ENCODE assay signal across 8 cellular contexts in genomic region chr20:62182469-62183425, GRCh38. TPM values are rescaled to one million over a fixed set of nuclear protein-coding genes. Genes with fewer than 3 reads are reported as not detected.
DNase-seq lines count a peak whose midpoint lies in the region; ATAC-seq and TF ChIP-seq lines count a peak whose summit lies in the region.

Gene MTG2 (plus strand): TSS chr20:62183028. CDS start chr20:62193421, 10,393 bp downstream.

- peaks cover 6 to 48% of the 10 kb centered on the region in 2 donors for H3K4me1 ChIP-seq in left lung

- H3K27ac ChIP-seq in C4-2B (peak within 1 kb of the TSS; percentile 85), left lung (peak within 1 kb of the TSS; percentile 80 to 94)

- H3K4me3 ChIP-seq in left lung = peak within 1 kb of the TSS; percentile 77 to 90

- peak; percentile 60 for DNase-seq in NCI-H748 treated with DMSO at 0.1 percent for 48 hours (lab: John Stamatoyannopoulos, UW)
- DNase-seq in activated CD4-positive, alpha-beta T cell treated with anti-CD3 and anti-CD28 coated beads, Interleukin-2, amount 50 U/mL, for 24 hours (ENCODE audit: low read depth in 1 of 2, low spot score in 1 of 2) = peak; percentile 79 to 95
- DNase-seq in dedifferentiated amniotic fluid mesenchymal stem cell (ENCODE audit: extremely low spot score) = peak; percentile 95
- DNase-seq in left lung = peak; percentile 96 to 98
- peak; percentile 93 for DNase-seq in stimulated activated CD4-positive, alpha-beta T cell treated with anti-CD3 and anti-CD28 coated beads, Interleukin-2, amount 100 ng/mL, for 4 hours (ENCODE audit: low read depth)

- H3K27me3 ChIP-seq in left lung = no peaks in the 10 kb centered on the region

- H3K9me3 ChIP-seq in left lung = no peaks in the 10 kb centered on the region

- H3K36me3 ChIP-seq in left lung = peaks cover 0 to 14% of the 10 kb centered on the region in 2 donors

- TF ChIP-seq CTCF in C4-2B (conservative IDR thresholded peaks at IDR 0.05) (no peak), left lung (IDR thresholded peaks at IDR 0.05) (no peak)

- intact Hi-C loops in left lung (cut with DNase I) = no loop called here

- peak; percentile 92 for ATAC-seq in GM19397 (IDR thresholded peaks at IDR 0.05; ENCODE audit: unreplicated experiment)
- ATAC-seq in HG03565 (IDR thresholded peaks at IDR 0.05; ENCODE audit: unreplicated experiment) = peak; percentile 81
- peak; percentile 97 for ATAC-seq in left lung

RNA-seq across cellular contexts. Expression of gene MTG2, which starts in this region (rescaled TPM):
- total RNA-seq in left lung = 10 to 100 TPM; 25.5 to 29.6 TPM

Comparison
In these comparisons a context has a peak if more than half of its experiments do, and no peak if none do; other contexts are left out.
1. Peak in every context shown above with its lines: DNase-seq, ATAC-seq, H3K4me3 ChIP-seq and H3K27ac ChIP-seq.